Comparison of ENCODE assay signal across 32 cellular contexts in the genomic region with DNA sequence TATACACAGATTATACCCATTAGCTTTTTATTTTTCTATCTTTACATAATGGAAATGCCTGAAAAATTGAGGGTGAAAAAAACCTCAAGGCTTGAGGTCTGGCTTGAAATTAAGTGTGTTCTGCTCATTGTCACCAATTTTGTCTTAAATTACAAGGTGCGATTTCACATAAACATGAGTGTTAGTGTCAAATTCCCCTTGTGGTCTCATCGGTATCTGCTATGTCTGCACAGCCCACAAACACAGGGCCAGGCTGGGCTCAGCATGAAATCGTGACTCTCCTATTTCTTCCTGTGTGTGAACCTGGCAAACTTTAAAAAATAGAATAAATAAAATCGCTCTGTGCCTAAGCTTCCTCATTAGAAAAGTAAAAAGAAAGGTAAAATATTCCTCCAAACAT.
"Had no signal": no experiment of that assay in that cellular context is flagged by ENCODE, and none has a peak within 500 bp of the region (broad histone marks: within the 10 kb centered on the region; RNA-seq: fewer than 3 reads in every experiment).

No MANE protein-coding gene starts in this region.

- H3K4me3 Mint-ChIP-seq: activated B cell treated with CpG ODN at 0.5 μM for 24 hours; activated CD8-positive, alpha-beta T cell treated with anti-CD3 and anti-CD28 coated beads for 36 hours; activated naive CD8-positive, alpha-beta T cell treated with anti-CD3 and anti-CD28 coated beads, Interleukin-2, amount 10 ng/mL, durations not matched to agents 7 days and 5 days; activated T-cell treated with anti-CD3 and anti-CD28 coated beads, Interleukin-2, amount 50 U/mL, for 4 hours; activated T-helper 17 cell treated with anti-CD3 and anti-CD28 coated beads, Interleukin-2, amount 50 U/mL, for 72 hours; brain; T-helper 17 cell; T-helper 2 cell treated with Interferon-gamma antibody and Interleukin-4, amounts not matched to agents 5 μg/mL and 100 μg/mL, for 36 hours had no signal

- H3K36me3 Mint-ChIP-seq: activated naive CD4-positive, alpha-beta T cell treated with anti-CD3 and anti-CD28 coated beads, Interleukin-2, amount 50 U/mL, for 72 hours; activated naive CD8-positive, alpha-beta T cell treated with anti-CD3 and anti-CD28 coated beads, Interleukin-2, amount 10 ng/mL, durations not matched to agents 7 days and 5 days; brain had no signal

- H3K36me3 ChIP-seq: ascending aorta, breast epithelium, cardiac muscle cell, colonic mucosa, esophagus squamous epithelium, gastroesophageal sphincter, heart right ventricle, WERI-Rb-1 had no signal

- H3K9me3 ChIP-seq: ascending aorta, breast epithelium, colonic mucosa, gastroesophageal sphincter had no signal

- H3K27ac Mint-ChIP-seq: activated B cell treated with CpG ODN at 0.5 μM for 24 hours; activated CD8-positive, alpha-beta T cell treated with anti-CD3 and anti-CD28 coated beads for 36 hours; activated naive CD4-positive, alpha-beta T cell treated with anti-CD3 and anti-CD28 coated beads, Interleukin-2, amount 50 U/mL, for 72 hours; activated naive CD8-positive, alpha-beta T cell treated with anti-CD3 and anti-CD28 coated beads, Interleukin-2, amount 10 ng/mL, durations not matched to agents 7 days and 5 days; activated T-helper 17 cell treated with anti-CD3 and anti-CD28 coated beads, Interleukin-2, amount 50 U/mL, for 72 hours; brain; T-helper 17 cell; T-helper 2 cell treated with Interferon-gamma antibody and Interleukin-4, amounts not matched to agents 5 μg/mL and 100 μg/mL, for 36 hours had no signal

- H3K27me3 ChIP-seq: ascending aorta, colonic mucosa had no signal

- H3K9me3 Mint-ChIP-seq: activated B cell treated with CpG ODN at 0.5 μM for 24 hours; activated CD8-positive, alpha-beta T cell treated with anti-CD3 and anti-CD28 coated beads for 36 hours; activated naive CD4-positive, alpha-beta T cell treated with anti-CD3 and anti-CD28 coated beads, Interleukin-2, amount 50 U/mL, for 72 hours; activated naive CD8-positive, alpha-beta T cell treated with anti-CD3 and anti-CD28 coated beads, Interleukin-2, amount 10 ng/mL, durations not matched to agents 7 days and 5 days; activated T-cell treated with anti-CD3 and anti-CD28 coated beads, Interleukin-2, amount 50 U/mL, for 4 hours; T-helper 2 cell treated with Interferon-gamma antibody and Interleukin-4, amounts not matched to agents 5 μg/mL and 100 μg/mL, for 36 hours had no signal

- H3K27ac ChIP-seq: ascending aorta, breast epithelium, cardiac muscle cell, colonic mucosa, esophagus squamous epithelium, gastroesophageal sphincter, heart right ventricle, WERI-Rb-1 had no signal

- ATAC-seq: activated CD4-positive, CD25-positive, alpha-beta regulatory T cell treated with anti-CD3 and anti-CD28 coated beads, Interleukin-2, amount 50 U/mL, for 24 hours; activated CD8-positive, alpha-beta T cell treated with anti-CD3 and anti-CD28 coated beads for 36 hours; activated naive CD4-positive, alpha-beta T cell treated with anti-CD3 and anti-CD28 coated beads, Interleukin-2, amount 50 U/mL, for 72 hours; activated T-cell treated with anti-CD3 and anti-CD28 coated beads, Interleukin-2, amount 50 U/mL, for 4 hours; activated T-helper 17 cell treated with anti-CD3 and anti-CD28 coated beads, Interleukin-2, amount 50 U/mL, for 72 hours; gastroesophageal sphincter; heart right ventricle; T-helper 17 cell had no signal

- H3K4me1 Mint-ChIP-seq: activated B cell treated with CpG ODN at 0.5 μM for 24 hours; activated T-helper 17 cell treated with anti-CD3 and anti-CD28 coated beads, Interleukin-2, amount 50 U/mL, for 72 hours; T-helper 17 cell had no signal

- H3K4me1 ChIP-seq: ascending aorta, breast epithelium, colonic mucosa, esophagus squamous epithelium, gastroesophageal sphincter, heart right ventricle had no signal

- DNase-seq: activated B cell treated with CpG ODN at 0.5 μM for 24 hours; activated CD4-positive, alpha-beta T cell treated with anti-CD3 and anti-CD28 coated beads for 48 hours; activated CD4-positive, alpha-beta T cell treated with anti-CD3 and anti-CD28 coated beads, Interleukin-2, amount 50 U/mL, for 1 hour; activated CD4-positive, alpha-beta T cell treated with anti-CD3 and anti-CD28 coated beads, Interleukin-2, amount 50 U/mL, for 48 hours; activated CD8-positive, alpha-beta memory T cell treated with anti-CD3 and anti-CD28 coated beads for 24 hours; activated CD8-positive, alpha-beta T cell treated with anti-CD3 and anti-CD28 coated beads for 36 hours; activated effector memory CD4-positive, alpha-beta T cell treated with Interleukin-2 at 50 U/mL for 16 hours; activated gamma-delta T cell treated with Interleukin-2 at 50 U/mL for 16 hours; activated naive CD4-positive, alpha-beta T cell treated with Interleukin-2 at 50 U/mL for 16 hours; activated naive CD8-positive, alpha-beta T cell treated with anti-CD3 and anti-CD28 coated beads, Interleukin-2, amount 10 ng/mL, durations not matched to agents 7 days and 5 days; activated T-cell treated with anti-CD3 and anti-CD28 coated beads, Interleukin-2, amount 50 U/mL, for 4 hours; central memory CD4-positive, alpha-beta T cell; cerebellar nuclear complex; colonic mucosa; effector memory CD4-positive, alpha-beta T cell; erythroblast; esophagus squamous epithelium; foreskin melanocyte; heart right ventricle; T-helper 1 cell; T-helper 17 cell; T1000; WERI-Rb-1 had no signal

- H3K4me3 ChIP-seq: ascending aorta, breast epithelium, cardiac muscle cell, colonic mucosa, esophagus squamous epithelium, gastroesophageal sphincter, heart right ventricle had no signal

- H3K27me3 Mint-ChIP-seq: T-helper 17 cell had no signal
